1 cellular context compared by ENCODE assay signal in the genomic region with DNA sequence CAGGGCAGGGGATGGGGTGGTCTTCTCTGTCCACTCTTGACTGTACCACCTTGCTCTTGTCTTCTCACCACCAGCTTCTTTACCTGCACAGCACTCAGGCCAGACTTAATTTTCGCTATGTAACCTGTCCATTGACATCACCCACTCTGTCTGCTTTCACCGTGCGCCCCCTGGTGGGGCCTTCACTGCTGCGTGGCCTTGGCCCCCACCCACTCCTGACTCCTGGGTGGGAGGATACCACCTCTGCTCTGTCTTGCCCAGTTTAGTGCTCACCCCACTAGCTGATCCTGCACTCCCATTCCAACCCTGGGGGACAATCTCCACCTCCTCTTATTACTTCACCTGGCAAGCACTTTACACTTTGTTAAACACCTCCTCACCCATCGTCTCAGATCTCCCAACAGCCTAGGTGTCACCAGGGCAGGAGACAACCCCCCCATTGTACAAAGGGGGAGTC.
TF ChIP-seq lines count a peak whose summit lies in the region.

No MANE protein-coding gene starts in this region.

TF ChIP-seq in K562, 482 proteins besides CTCF, POLR2A, EP300 and RAD21 (continued from another document):
- TF ChIP-seq RAD51 (IDR thresholded peaks at IDR 0.05; ENCODE audit: borderline replicate concordance, low read depth) (0 out of 2 replicates have a peak, but pooled peaks have one; percentile 9), ZNF740 (CRISPR knock-in tag; IDR thresholded peaks at IDR 0.05) (peak; percentile 70; the same call in 1 of the 2 replicates), ZNF740 (tag; IDR thresholded peaks at IDR 0.05) (no peak), STAG1 (CRISPR knock-in tag; IDR thresholded peaks at IDR 0.05; ENCODE audit: borderline replicate concordance) (peak; percentile 77), GTF2B (IDR thresholded peaks at IDR 0.05; ENCODE audit: extremely low read depth, insufficient read length) (no peak), YY1 (IDR thresholded peaks at IDR 0.05; ENCODE audit: borderline replicate concordance in 1 of 3, control insufficient read depth in 1 of 3, extremely low read depth in 1 of 3, insufficient read depth in 3 of 3, insufficient read length in 1 of 3, insufficient replicate concordance in 2 of 3, low read depth in 1 of 3, low read length in 2 of 3) (peak in 1 of 3 experiments; percentile 40), VEZF1 (CRISPR knock-in tag; IDR thresholded peaks at IDR 0.05) (peak; percentile 72), CTCFL (IDR thresholded peaks at IDR 0.05; ENCODE audit: borderline replicate concordance, insufficient read depth, low read depth, low read length, poor library complexity, severe bottlenecking) (peak; percentile 73), MEIS2 (IDR thresholded peaks at IDR 0.05; ENCODE audit: partially characterized antibody) (peak; percentile 18), ZNF24 (IDR thresholded peaks at IDR 0.05) (0 out of 2 replicates have a peak, but pooled peaks have one; percentile 58), CREM (IDR thresholded peaks at IDR 0.05; ENCODE audit: low read depth) (peak; percentile 69), NR1H2 (CRISPR knock-in tag; IDR thresholded peaks at IDR 0.05) (no peak), ATF7 (IDR thresholded peaks at IDR 0.05) (peak; percentile 66; the same call in 1 of the 2 replicates), CTBP1 (IDR thresholded peaks at IDR 0.05; ENCODE audit: borderline replicate concordance) (peak; percentile 82), RFX5 (IDR thresholded peaks at IDR 0.05; ENCODE audit: low read depth, low read length) (no peak), ATF1 (CRISPR knock-in tag; IDR thresholded peaks at IDR 0.05) (no peak), ATF1 (tag; IDR thresholded peaks at IDR 0.05) (peak; percentile 63), ARID2 (IDR thresholded peaks at IDR 0.05) (peak; percentile 75; the same call in 1 of the 2 replicates), SLC30A9 (CRISPR knock-in tag; IDR thresholded peaks at IDR 0.05) (no peak)
- TF ChIP-seq, protein P1, sequence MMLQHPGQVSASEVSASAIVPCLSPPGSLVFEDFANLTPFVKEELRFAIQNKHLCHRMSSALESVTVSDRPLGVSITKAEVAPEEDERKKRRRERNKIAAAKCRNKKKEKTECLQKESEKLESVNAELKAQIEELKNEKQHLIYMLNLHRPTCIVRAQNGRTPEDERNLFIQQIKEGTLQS (IDR thresholded peaks at IDR 0.05), result 0 out of 2 replicates have a peak, but pooled peaks have one; percentile 37
- TF ChIP-seq, protein P1 (CRISPR knock-in tag; conservative IDR thresholded peaks at IDR 0.05), result 0 out of 2 replicates have a peak, but pooled peaks have one; percentile 32
- TF ChIP-seq, protein P2, sequence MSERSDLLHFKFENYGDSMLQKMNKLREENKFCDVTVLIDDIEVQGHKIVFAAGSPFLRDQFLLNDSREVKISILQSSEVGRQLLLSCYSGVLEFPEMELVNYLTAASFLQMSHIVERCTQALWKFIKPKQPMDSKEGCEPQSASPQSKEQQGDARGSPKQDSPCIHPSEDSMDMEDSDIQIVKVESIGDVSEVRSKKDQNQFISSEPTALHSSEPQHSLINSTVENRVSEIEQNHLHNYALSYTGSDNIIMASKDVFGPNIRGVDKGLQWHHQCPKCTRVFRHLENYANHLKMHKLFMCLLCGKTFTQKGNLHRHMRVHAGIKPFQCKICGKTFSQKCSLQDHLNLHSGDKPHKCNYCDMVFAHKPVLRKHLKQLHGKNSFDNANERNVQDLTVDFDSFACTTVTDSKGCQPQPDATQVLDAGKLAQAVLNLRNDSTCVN (CRISPR knock-in tag; IDR thresholded peaks at IDR 0.05), result no peak
- TF ChIP-seq, protein P3, sequence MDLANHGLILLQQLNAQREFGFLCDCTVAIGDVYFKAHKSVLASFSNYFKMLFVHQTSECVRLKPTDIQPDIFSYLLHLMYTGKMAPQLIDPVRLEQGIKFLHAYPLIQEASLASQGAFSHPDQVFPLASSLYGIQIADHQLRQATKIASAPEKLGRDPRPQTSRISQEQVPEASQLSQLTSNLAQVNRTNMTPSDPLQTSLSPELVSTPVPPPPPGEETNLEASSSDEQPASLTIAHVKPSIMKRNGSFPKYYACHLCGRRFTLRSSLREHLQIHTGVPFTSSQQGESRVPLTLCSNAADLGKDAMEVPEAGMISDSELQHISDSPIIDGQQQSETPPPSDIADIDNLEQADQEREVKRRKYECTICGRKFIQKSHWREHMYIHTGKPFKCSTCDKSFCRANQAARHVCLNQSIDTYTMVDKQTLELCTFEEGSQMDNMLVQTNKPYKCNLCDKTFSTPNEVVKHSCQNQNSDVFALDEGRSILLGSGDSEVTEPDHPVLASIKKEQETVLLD (IDR thresholded peaks at IDR 0.05), result peak; percentile 71; the same call in 1 of the 2 replicates
TF ChIP-seq in K562: peak in this region for 40.
